ENCODE assay signal across 8 cellular contexts in genomic region chr10:89643812-89644690, GRCh38. TPM values are rescaled to one million over a fixed set of nuclear protein-coding genes. Genes with fewer than 3 reads are reported as not detected.
A peak's percentile ranks its signal among the peaks of the same experiment; 100 is the strongest.
DNase-seq lines count a peak whose midpoint lies in the region; ATAC-seq, FAIRE-seq and TF ChIP-seq lines count a peak whose summit lies in the region.

No MANE protein-coding gene starts in this region.

- H3K9ac ChIP-seq in BLaER1: peak overlapping the region; percentile 86

- peaks cover 29% of the 10 kb centered on the region for H4K20me1 ChIP-seq in BLaER1

- peak; percentile 83 for DNase-seq in GM19239 (ENCODE audit: insufficient read length, low spot score)
- DNase-seq in NCI-H510A (lab: John Stamatoyannopoulos, UW): peak; percentile 90
- peak; percentile 72 for DNase-seq in activated CD4-positive, alpha-beta T cell treated with anti-CD3 and anti-CD28 coated beads for 48 hours
- peak; percentile 69 to 91 for DNase-seq in dermis microvascular lymphatic vessel endothelial cell (ENCODE audit: low read depth in 2 of 2)
- peak; percentile 59 to 87 for DNase-seq in left lung
- peak; percentile 37 to 48 for DNase-seq in stimulated activated CD4-positive, alpha-beta T cell treated with anti-CD3 and anti-CD28 coated beads, Interleukin-2, amount 100 ng/mL, for 48 hours

- peak; percentile 100 for FAIRE-seq in GM19239 (lab: Jason Lieb, UNC)

- peak overlapping the region; percentile 86 for H3K4me2 ChIP-seq in BLaER1

- H3K36me3 ChIP-seq in BLaER1 (peaks cover 6% of the 10 kb centered on the region), left lung (no peaks in the 10 kb centered on the region)

- peaks cover 28% of the 10 kb centered on the region for H3K4me1 ChIP-seq in BLaER1
- peaks cover 0 to 9% of the 10 kb centered on the region in 2 donors for H3K4me1 ChIP-seq in left lung

- ATAC-seq in HG03439 (IDR thresholded peaks at IDR 0.05; ENCODE audit: unreplicated experiment): peak; percentile 92
- ATAC-seq in left lung: peak; percentile 92

- H3K4me3 ChIP-seq in BLaER1 (peak overlapping the region; percentile 95), left lung (peak overlapping the region; percentile 86 to 90)

- H3K27ac ChIP-seq in BLaER1: peak overlapping the region; percentile 86
- peak overlapping the region; percentile 79 to 91 for H3K27ac ChIP-seq in left lung

- H3K27me3 ChIP-seq in BLaER1 (no peaks in the 10 kb centered on the region), left lung (peaks cover 0 to 18% of the 10 kb centered on the region in 2 donors)

- no peak for TF ChIP-seq CTCF in left lung (IDR thresholded peaks at IDR 0.05)

- intact Hi-C loops in left lung (cut with DNase I): no loop called here

- H3K9me3 ChIP-seq in BLaER1: no peaks in the 10 kb centered on the region
- H3K9me3 ChIP-seq in left lung: no peaks in the 10 kb centered on the region

RNA-seq across cellular contexts. Expression of gene PANK1, which starts 1.0 kb away (rescaled TPM):
- total RNA-seq in dermis microvascular lymphatic vessel endothelial cell: 2.3 and 3.7 TPM in 2 replicates
- 10 to 100 TPM in 1 of 2 donors, 1 to 10 TPM in 1; 9.4 to 12.8 TPM for total RNA-seq in left lung

RNA-seq across cellular contexts. Expression of gene KIF20B, which starts 57.3 kb away (rescaled TPM):
- total RNA-seq in dermis microvascular lymphatic vessel endothelial cell (3.0 and 7.3 TPM in 2 replicates), left lung (10 to 100 TPM in 1 of 2 donors, 1 to 10 TPM in 1; 10.0 to 10.9 TPM)

Comparison
In these comparisons a context has a peak if more than half of its experiments do, and no peak if none do; other contexts are left out.
1. Peak in every context shown above with its lines: DNase-seq, ATAC-seq, H3K4me3 ChIP-seq and H3K27ac ChIP-seq.